ENCODE assay signal across 25 cellular contexts in genomic region chr5:127976525-127976924, GRCh38.
"Had no signal": no experiment of that assay in that cellular context is flagged by ENCODE, and none has a peak within 500 bp of the region (broad histone marks: within the 10 kb centered on the region; RNA-seq: fewer than 3 reads in every experiment).

No MANE protein-coding gene starts in this region.

- H3K27me3 ChIP-seq: adrenal gland, breast epithelium had no signal

- H3K9me3 Mint-ChIP-seq: WTC11 had no signal

- DNase-seq: activated CD4-positive, alpha-beta T cell treated with anti-CD3 and anti-CD28 coated beads for 48 hours; activated CD4-positive, alpha-beta T cell treated with anti-CD3 and anti-CD28 coated beads, Interleukin-2, amount 50 U/mL, for 4 hours; activated CD4-positive, CD25-positive, alpha-beta regulatory T cell treated with anti-CD3 and anti-CD28 coated beads, Interleukin-2, amount 50 U/mL, for 72 hours; activated CD8-positive, alpha-beta memory T cell treated with anti-CD3 and anti-CD28 coated beads, Interleukin-2, amount 50 U/mL, for 48 hours; activated CD8-positive, alpha-beta T cell treated with anti-CD3 and anti-CD28 coated beads, Interleukin-2, amount 10 ng/mL, durations not matched to agents 7 days and 5 days; activated naive CD4-positive, alpha-beta T cell treated with anti-CD3 and anti-CD28 coated beads, Interleukin-2, amount 50 U/mL, for 16 hours; activated naive CD8-positive, alpha-beta T cell treated with anti-CD3 and anti-CD28 coated beads, Interleukin-2, amount 10 ng/mL, durations not matched to agents 7 days and 5 days; activated T-cell treated with anti-CD3 and anti-CD28 coated beads, Interleukin-2, amount 50 U/mL, for 1 hour; adrenal gland; anterior cingulate cortex; central memory CD4-positive, alpha-beta T cell; KBM-7; NCI-H1092 treated with DMSO at 0.1 percent for 48 hours; NCI-H1417 treated with DMSO at 0.1 percent for 48 hours; NCI-H1694; NCI-H2029; NCI-H2107; NCI-H345; NCI-H510A; NCI-H526 treated with DMSO at 0.1 percent for 48 hours; SIG-M5; T-helper 2 cell; T1000 had no signal

- H3K36me3 Mint-ChIP-seq: activated naive CD8-positive, alpha-beta T cell treated with anti-CD3 and anti-CD28 coated beads, Interleukin-2, amount 10 ng/mL, durations not matched to agents 7 days and 5 days; WTC11 had no signal

- H3K27ac ChIP-seq: adrenal gland had no signal

- H3K27me3 Mint-ChIP-seq: activated naive CD8-positive, alpha-beta T cell treated with anti-CD3 and anti-CD28 coated beads, Interleukin-2, amount 10 ng/mL, durations not matched to agents 7 days and 5 days had no signal

- H3K4me1 ChIP-seq: adrenal gland, breast epithelium had no signal

- H3K36me3 ChIP-seq: adrenal gland, breast epithelium had no signal

- H3K27ac Mint-ChIP-seq: activated CD8-positive, alpha-beta T cell treated with anti-CD3 and anti-CD28 coated beads, Interleukin-2, amount 10 ng/mL, durations not matched to agents 7 days and 5 days; activated naive CD8-positive, alpha-beta T cell treated with anti-CD3 and anti-CD28 coated beads, Interleukin-2, amount 10 ng/mL, durations not matched to agents 7 days and 5 days; WTC11 had no signal

- H3K9me3 ChIP-seq: adrenal gland, breast epithelium had no signal

- H3K4me1 Mint-ChIP-seq: activated naive CD8-positive, alpha-beta T cell treated with anti-CD3 and anti-CD28 coated beads, Interleukin-2, amount 10 ng/mL, durations not matched to agents 7 days and 5 days had no signal

- H3K4me3 Mint-ChIP-seq: activated CD8-positive, alpha-beta T cell treated with anti-CD3 and anti-CD28 coated beads, Interleukin-2, amount 10 ng/mL, durations not matched to agents 7 days and 5 days; activated naive CD8-positive, alpha-beta T cell treated with anti-CD3 and anti-CD28 coated beads, Interleukin-2, amount 10 ng/mL, durations not matched to agents 7 days and 5 days; WTC11 had no signal

- H3K4me3 ChIP-seq: adrenal gland, breast epithelium had no signal

- ATAC-seq: activated CD8-positive, alpha-beta T cell treated with anti-CD3 and anti-CD28 coated beads, Interleukin-2, amount 10 ng/mL, durations not matched to agents 7 days and 5 days had no signal
